In the genomic region with DNA sequence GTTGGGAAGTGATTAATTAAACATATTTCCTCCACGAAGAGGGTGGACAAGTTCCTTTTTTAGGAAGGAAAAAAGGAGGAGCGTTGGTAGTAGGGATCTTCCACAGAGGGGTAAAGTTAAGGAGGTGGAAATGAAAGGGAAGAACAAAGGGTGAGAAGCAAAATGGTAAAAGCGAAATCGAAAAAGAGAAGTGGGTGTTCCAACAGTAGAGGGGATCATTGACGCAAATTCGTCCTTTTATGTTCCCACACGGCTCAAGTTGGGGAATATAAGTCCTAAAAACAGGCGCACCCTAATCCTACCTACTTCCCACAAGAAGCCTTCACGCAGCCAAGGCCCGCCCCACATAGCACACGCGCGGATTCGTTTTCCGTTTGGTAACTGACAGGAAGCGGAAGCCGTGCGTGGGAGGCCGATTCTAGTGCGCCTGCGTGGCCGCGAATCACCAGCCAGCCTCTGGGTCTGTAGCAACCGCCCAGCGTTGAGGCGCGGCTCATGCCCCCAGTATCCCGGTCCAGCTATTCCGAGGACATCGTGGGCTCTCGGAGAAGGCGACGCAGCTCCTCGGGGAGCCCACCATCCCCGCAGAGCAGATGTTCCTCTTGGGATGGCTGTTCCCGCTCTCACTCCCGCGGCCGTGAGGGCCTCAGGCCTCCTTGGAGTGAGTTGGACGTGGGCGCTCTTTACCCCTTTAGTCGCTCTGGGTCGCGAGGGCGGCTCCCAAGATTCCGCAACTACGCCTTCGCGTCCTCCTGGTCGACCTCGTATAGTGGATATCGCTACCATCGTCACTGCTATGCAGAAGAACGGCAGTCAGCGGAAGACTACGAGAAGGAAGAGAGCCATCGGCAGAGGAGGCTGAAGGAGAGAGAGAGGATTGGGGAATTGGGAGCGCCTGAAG, we compare ENCODE assay signal across 8 cellular contexts. TPM values are rescaled to one million over a fixed set of nuclear protein-coding genes. Genes with fewer than 3 reads are reported as not detected.
A peak's percentile ranks its signal among the peaks of the same experiment; 100 is the strongest.
DNase-seq lines count a peak whose midpoint lies in the region; ATAC-seq and TF ChIP-seq lines count a peak whose summit lies in the region.

A gene (plus strand): TSS at position 421 of the 901 bp plus-strand sequence. CDS start 75 bp downstream, at position 496.

- intact Hi-C loops in ascending aorta (cut with DNase I), result no loop called here

- H3K27me3 ChIP-seq in Peyer's patch, result no peaks in the 10 kb centered on the region
- no peaks in the 10 kb centered on the region for H3K27me3 ChIP-seq in ascending aorta
- H3K27me3 ChIP-seq in iPS-15b (ENCODE audit: control insufficient read depth, insufficient read depth, low read length), result peaks cover 23% of the 10 kb centered on the region

- no peak for TF ChIP-seq CTCF in Peyer's patch (IDR thresholded peaks at IDR 0.05)
- no peak for TF ChIP-seq CTCF in ascending aorta (IDR thresholded peaks at IDR 0.05)

- H3K27ac ChIP-seq in Peyer's patch (peak within 1 kb of the TSS in 2 of 4 donors; percentile 11 to 25), ascending aorta (peak within 1 kb of the TSS in 1 of 2 donors; percentile 19)

- H3K9me3 ChIP-seq in Peyer's patch, result no peaks in the 10 kb centered on the region
- peaks cover 0 to 22% of the 10 kb centered on the region in 2 donors for H3K9me3 ChIP-seq in ascending aorta
- no peaks in the 10 kb centered on the region for H3K9me3 ChIP-seq in iPS-15b (ENCODE audit: control insufficient read depth, insufficient read depth, low read length)

- no peaks in the 10 kb centered on the region for H3K36me3 ChIP-seq in Peyer's patch
- H3K36me3 ChIP-seq in ascending aorta, result no peaks in the 10 kb centered on the region
- H3K36me3 ChIP-seq in iPS-15b (ENCODE audit: control insufficient read depth, insufficient read depth, low read length), result no peaks in the 10 kb centered on the region

- no peak within 1 kb of the TSS for H3K9ac ChIP-seq in iPS-15b (ENCODE audit: low read depth, low read length)

- DNase-seq in Peyer's patch, result peak; percentile 53 to 76 (median 55)
- peak; percentile 28 to 90 for DNase-seq in ascending aorta (ENCODE audit: low spot score in 2 of 2)
- peak; percentile 63 for DNase-seq in stimulated activated CD4-positive, alpha-beta T cell treated with anti-CD3 and anti-CD28 coated beads, Interleukin-12 subunit alpha, Interleukin-12 subunit beta, amount 100 ng/mL, for 4 hours
- no peak for DNase-seq in SIG-M5 (lab: John Stamatoyannopoulos, UW)
- DNase-seq in DMS 273 treated with DMSO at 0.1 percent for 48 hours (lab: John Stamatoyannopoulos, UW), result no peak

- H3K4me1 ChIP-seq in Peyer's patch (no peaks in the 10 kb centered on the region), ascending aorta (no peaks in the 10 kb centered on the region), iPS-15b (ENCODE audit: control insufficient read depth, insufficient read depth, low read length) (no peaks in the 10 kb centered on the region)

- ATAC-seq in HG03520 (IDR thresholded peaks at IDR 0.05; ENCODE audit: unreplicated experiment) (no peak), HG02642 (IDR thresholded peaks at IDR 0.05; ENCODE audit: poor library complexity, unreplicated experiment) (no peak)

- H3K4me3 ChIP-seq in Peyer's patch (peak within 1 kb of the TSS; percentile 14 to 43 (median 37)), ascending aorta (peak within 1 kb of the TSS; percentile 48 to 66), iPS-15b (ENCODE audit: low read depth, low read length) (peak within 1 kb of the TSS; percentile 42)

- TF ChIP-seq POLR2A in Peyer's patch (IDR thresholded peaks at IDR 0.05), result no peak

RNA-seq across cellular contexts. Expression of the gene that starts here (rescaled TPM):
- not detected for total RNA-seq in Peyer's patch
- total RNA-seq in ascending aorta, result not detected

Comparison
In these comparisons a context has a peak if more than half of its experiments do, and no peak if none do; other contexts are left out.
1. Peak in DNase-seq and H3K4me3 ChIP-seq in Peyer's patch; RNA of the gene not detected or under 1 TPM.
2. Peak in DNase-seq and H3K4me3 ChIP-seq in ascending aorta; RNA of the gene not detected or under 1 TPM.